ENCODE assay signal across 10 cellular contexts in the genomic region with DNA sequence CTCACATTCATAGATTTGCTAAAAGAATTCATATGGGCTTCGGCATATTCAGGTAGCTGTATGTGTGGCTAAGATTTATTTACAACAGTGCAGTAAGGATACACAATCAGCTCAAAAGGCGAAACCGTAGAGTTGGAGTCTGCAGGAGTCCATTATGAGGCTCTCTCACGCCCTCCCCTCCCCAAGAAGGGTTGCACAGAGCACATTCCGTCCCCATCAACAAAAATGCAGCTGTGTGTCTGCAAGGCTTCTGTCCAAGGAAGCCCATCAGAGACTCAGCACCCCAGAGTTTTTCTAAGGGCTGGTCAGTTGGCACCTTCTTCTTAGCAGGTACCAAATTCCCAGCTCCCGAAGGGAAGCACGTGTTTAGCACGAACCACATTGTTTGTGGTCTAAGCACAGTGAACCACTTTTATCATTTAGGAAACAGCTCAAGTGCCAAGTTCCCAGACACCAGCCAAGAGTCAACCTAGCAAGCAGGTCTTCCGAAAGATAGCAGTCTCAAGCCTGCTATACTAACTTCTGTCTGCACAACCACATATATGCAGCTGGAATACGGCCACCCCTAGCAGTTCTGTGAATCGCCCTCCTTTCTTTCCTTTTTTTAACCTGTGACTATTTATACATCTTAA. TPM values are rescaled to one million over a fixed set of nuclear protein-coding genes. Genes with fewer than 3 reads are reported as not detected.
DNase-seq lines count a peak whose midpoint lies in the region; ATAC-seq, FAIRE-seq and TF ChIP-seq lines count a peak whose summit lies in the region.
"Had no signal": no experiment of that assay in that cellular context is flagged by ENCODE, and none has a peak within 500 bp of the region (broad histone marks: within the 10 kb centered on the region; RNA-seq: fewer than 3 reads in every experiment).

No MANE protein-coding gene starts in this region.

- DNase-seq in A549 (ENCODE audit: low read depth in 1 of 2, low spot score in 1 of 2) (no peak), SJSA1 (ENCODE audit: low read depth in 1 of 2, low spot score in 2 of 2) (peak in 1 of 2 experiments; percentile 61), neural crest cell (ENCODE audit: low read depth, low spot score) (no peak), LoVo (ENCODE audit: low spot score) (no peak)
- DNase-seq in CD8-positive, alpha-beta memory T cell, result no peak
- DNase-seq in effector CD8-positive, alpha-beta T cell (lab: John Stamatoyannopoulos, UW), result no peak
- DNase-seq: activated CD8-positive, alpha-beta T cell treated with anti-CD3 and anti-CD28 coated beads, Interleukin-2, amount 10 ng/mL, durations not matched to agents 7 days and 5 days; NCI-H1092 treated with DMSO at 0.1 percent for 48 hours had no signal

- H3K36me3 ChIP-seq in SJSA1 (no peaks in the 10 kb centered on the region), esophagus (ENCODE audit: control insufficient read depth in 2 of 2, insufficient read depth in 2 of 2, low read length in 1 of 2) (no peaks in the 10 kb centered on the region)
- no peaks in the 10 kb centered on the region for H3K36me3 ChIP-seq in CD8-positive, alpha-beta memory T cell (ENCODE audit: insufficient read depth, low read length)

- no peak for FAIRE-seq in A549 (lab: Jason Lieb, UNC)

- TF ChIP-seq POLR2A in A549 (IDR thresholded peaks at IDR 0.05; ENCODE audit: low read length), result no peak

- H3K4me3 ChIP-seq in A549 (no peak overlapping the region), SJSA1 (no peak overlapping the region), esophagus (ENCODE audit: low read depth in 1 of 2, low read length in 2 of 2) (no peak overlapping the region)
- no peak overlapping the region for H3K4me3 ChIP-seq in CD8-positive, alpha-beta memory T cell (ENCODE audit: low read length)

- H3K9me3 ChIP-seq in A549 (peaks cover 12% of the 10 kb centered on the region; the same call in 1 of the 3 replicates), SJSA1 (replicated peaks) (peaks cover 6% of the 10 kb centered on the region; the same call in 1 of the 2 replicates), esophagus (ENCODE audit: control insufficient read depth in 2 of 2, insufficient read depth in 1 of 2, low read depth in 1 of 2, low read length in 1 of 2) (no peaks in the 10 kb centered on the region)
- no peaks in the 10 kb centered on the region for H3K9me3 ChIP-seq in CD8-positive, alpha-beta memory T cell (ENCODE audit: low read length)

- TF ChIP-seq EP300 in A549 (IDR thresholded peaks at IDR 0.05), result no peak

- peak overlapping the region; percentile 66 for H3K4me3 Mint-ChIP-seq in neural crest cell
- no peak overlapping the region for H3K4me3 Mint-ChIP-seq in CD8-positive, alpha-beta memory T cell
- H3K4me3 Mint-ChIP-seq: activated CD8-positive, alpha-beta T cell treated with anti-CD3 and anti-CD28 coated beads, Interleukin-2, amount 10 ng/mL, durations not matched to agents 7 days and 5 days had no signal

- WGBS in A549 (ENCODE audit: missing lambda C conversion rate), result 85% methylated on average over 11 of the region's 11 CpGs
- 55 to 60% methylated on average over 11 of the region's 11 CpGs for WGBS in esophagus, 2 donors

- peak overlapping the region; percentile 52 for H3K4me2 ChIP-seq in A549

- H3K4me1 Mint-ChIP-seq in neural crest cell, result peaks cover 62% of the 10 kb centered on the region
- H3K4me1 Mint-ChIP-seq in CD8-positive, alpha-beta memory T cell, result peaks cover 0 to 3% (median 0%) of the 10 kb centered on the region in 3 donors

- H3K4me1 ChIP-seq in A549, result peaks cover 21% of the 10 kb centered on the region
- peaks cover 58% of the 10 kb centered on the region for H3K4me1 ChIP-seq in SJSA1 (replicated peaks)
- peaks cover 5 to 15% of the 10 kb centered on the region in 2 donors for H3K4me1 ChIP-seq in esophagus (ENCODE audit: control insufficient read depth in 2 of 2, insufficient read depth in 2 of 2, low read length in 1 of 2)
- H3K4me1 ChIP-seq in CD8-positive, alpha-beta memory T cell (ENCODE audit: insufficient read depth, low read length), result no peaks in the 10 kb centered on the region

- ATAC-seq in A549 (no peak; a peak in 2 of 6 replicates), HG03460 (IDR thresholded peaks at IDR 0.05; ENCODE audit: unreplicated experiment) (no peak)
- ATAC-seq: activated CD8-positive, alpha-beta T cell treated with anti-CD3 and anti-CD28 coated beads, Interleukin-2, amount 10 ng/mL, durations not matched to agents 7 days and 5 days had no signal

- H3K27me3 ChIP-seq in SJSA1 (replicated peaks) (no peaks in the 10 kb centered on the region), esophagus (ENCODE audit: control insufficient read depth in 1 of 2, insufficient read depth in 2 of 2, low read length in 2 of 2) (no peaks in the 10 kb centered on the region)
- H3K27me3 ChIP-seq in CD8-positive, alpha-beta memory T cell (ENCODE audit: insufficient read depth, low read length, poor library complexity, severe bottlenecking), result no peaks in the 10 kb centered on the region

- TF ChIP-seq RAD21 in A549 (conservative IDR thresholded peaks at IDR 0.05 in 1 of 2, IDR thresholded peaks at IDR 0.05 in 1 of 2), result no peak

- H3K9me3 Mint-ChIP-seq in neural crest cell, result peaks cover 11% of the 10 kb centered on the region
- H3K9me3 Mint-ChIP-seq in CD8-positive, alpha-beta memory T cell, result peaks cover 0 to 5% (median 0%) of the 10 kb centered on the region in 5 donors

- CTCF ChIA-PET in A549 (lab: Yijun Ruan, JAX), result interaction anchor here (0.5 to 2.3 kb wide), 10 partner anchors 9 to 206 kb away, joined by 3 to 17 read pairs (median 4); no protein-coding TSS in a partner anchor
- CTCF ChIA-PET in CD8-positive, alpha-beta memory T cell (lab: Charles Lee), result interaction anchor here (0.6 to 1.4 kb wide), 4 partner anchors 13 to 205 kb away, joined by 3 to 4 read pairs (median 4); no protein-coding TSS in a partner anchor

- H3K27ac ChIP-seq in A549 (peak overlapping the region; percentile 39 to 80), SJSA1 (peak overlapping the region; percentile 63), esophagus (ENCODE audit: low read depth in 2 of 2, low read length in 1 of 2) (peak overlapping the region; percentile 56 to 69)
- H3K27ac ChIP-seq in CD8-positive, alpha-beta memory T cell (ENCODE audit: low read depth, low read length), result no peak overlapping the region

- POLR2A ChIA-PET in A549 (lab: Yijun Ruan, JAX), result no interaction called here
- POLR2A ChIA-PET in CD8-positive, alpha-beta memory T cell (lab: Charles Lee), result no interaction called here

- H3K27ac Mint-ChIP-seq in neural crest cell (ENCODE audit: unreplicated experiment), result peak overlapping the region; percentile 98
- H3K27ac Mint-ChIP-seq in CD8-positive, alpha-beta memory T cell, result peak overlapping the region in 2 of 8 donors; percentile 48 to 87
- H3K27ac Mint-ChIP-seq: activated CD8-positive, alpha-beta T cell treated with anti-CD3 and anti-CD28 coated beads, Interleukin-2, amount 10 ng/mL, durations not matched to agents 7 days and 5 days had no signal

- H3K27me3 Mint-ChIP-seq in neural crest cell (ENCODE audit: low read depth), result no peaks in the 10 kb centered on the region
- peaks cover 0 to 1% of the 10 kb centered on the region in 2 donors for H3K27me3 Mint-ChIP-seq in CD8-positive, alpha-beta memory T cell

- TF ChIP-seq CTCF in A549 (IDR thresholded peaks at IDR 0.05), result no peak
- no peak for TF ChIP-seq CTCF in neural crest cell (conservative IDR thresholded peaks at IDR 0.05)

- peaks cover 12% of the 10 kb centered on the region for H3K36me3 Mint-ChIP-seq in neural crest cell (ENCODE audit: low read depth)
- peaks cover 4 to 17% (median 14%) of the 10 kb centered on the region in 3 donors for H3K36me3 Mint-ChIP-seq in CD8-positive, alpha-beta memory T cell

TF ChIP-seq in A549, 52 proteins besides CTCF, POLR2A, EP300 and RAD21 (continues in another document):
- no peak for TF ChIP-seq CEBPB (IDR thresholded peaks at IDR 0.05)
- TF ChIP-seq HOXB5 (CRISPR knock-in tag; IDR thresholded peaks at IDR 0.05), result no peak
- TF ChIP-seq GATA3 (IDR thresholded peaks at IDR 0.05; ENCODE audit: borderline replicate concordance), result no peak
- no peak for TF ChIP-seq HOXA7 (CRISPR knock-in tag; IDR thresholded peaks at IDR 0.05)
- TF ChIP-seq SREBF2 (IDR thresholded peaks at IDR 0.05), result no peak
- TF ChIP-seq KDM1A (IDR thresholded peaks at IDR 0.05; ENCODE audit: low read depth), result no peak
- TF ChIP-seq, protein P1, sequence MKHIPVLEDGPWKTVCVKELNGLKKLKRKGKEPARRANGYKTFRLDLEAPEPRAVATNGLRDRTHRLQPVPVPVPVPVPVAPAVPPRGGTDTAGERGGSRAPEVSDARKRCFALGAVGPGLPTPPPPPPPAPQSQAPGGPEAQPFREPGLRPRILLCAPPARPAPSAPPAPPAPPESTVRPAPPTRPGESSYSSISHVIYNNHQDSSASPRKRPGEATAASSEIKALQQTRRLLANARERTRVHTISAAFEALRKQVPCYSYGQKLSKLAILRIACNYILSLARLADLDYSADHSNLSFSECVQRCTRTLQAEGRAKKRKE (CRISPR knock-in tag; IDR thresholded peaks at IDR 0.05; ENCODE audit: low read depth), result no peak
- TF ChIP-seq HMGXB4 (CRISPR knock-in tag; IDR thresholded peaks at IDR 0.05; ENCODE audit: borderline replicate concordance), result no peak
- no peak for TF ChIP-seq RFX5 (IDR thresholded peaks at IDR 0.05)
- TF ChIP-seq RNF2 (IDR thresholded peaks at IDR 0.05; ENCODE audit: borderline replicate concordance, low read depth), result no peak

RNA-seq across cellular contexts. Expression of gene MEAK7, which starts 28.5 kb away (rescaled TPM):
- 26.2 and 31.3 TPM in 2 replicates for polyA plus RNA-seq in A549 (2011; rRNA removed)
- polyA plus RNA-seq in A549 (2012; cell fraction: cytosol; rRNA removed), result 20.0 and 25.1 TPM in 2 replicates
- polyA plus RNA-seq in A549 (2012; cell fraction: nucleus; rRNA removed), result 32.3 and 33.5 TPM in 2 replicates
- 30.5 to 35.1 TPM (median 32.8 TPM) in 3 replicates for polyA plus RNA-seq in A549 (2017; fragmentation: RNase III; extraction: RNeasy Plus Mini Kit Qiagen cat#74134 plus additional on column Dnase treatment)
- 44.8 and 49.0 TPM in 2 replicates for polyA minus RNA-seq in A549 (2011; rRNA and poly(A)+ RNA removed)
- 8.2 and 8.4 TPM in 2 replicates for total RNA-seq in SJSA1 (2014; rRNA removed; shearing (Covaris generic))
- polyA plus RNA-seq in esophagus, result 10 to 100 TPM in 1 of 2 donors, 1 to 10 TPM in 1; 9.5 to 13.8 TPM
- 29.5 and 30.8 TPM in 2 replicates for total RNA-seq in neural crest cell
- total RNA-seq in CD8-positive, alpha-beta memory T cell, result 1 to 10 TPM; 6.7 to 7.7 TPM
- polyA plus RNA-seq in CD8-positive, alpha-beta memory T cell, result 7.8 TPM
